9 cellular contexts compared by ENCODE assay signal in genomic region chr4:88737304-88738015, GRCh38. TPM values are rescaled to one million over a fixed set of nuclear protein-coding genes. Genes with fewer than 3 reads are reported as not detected.
DNase-seq lines count a peak whose midpoint lies in the region; ATAC-seq and TF ChIP-seq lines count a peak whose summit lies in the region.
"Had no signal": no experiment of that assay in that cellular context is flagged by ENCODE, and none has a peak within 500 bp of the region (broad histone marks: within the 10 kb centered on the region; RNA-seq: fewer than 3 reads in every experiment).

No MANE protein-coding gene starts in this region.

- no peaks in the 10 kb centered on the region for H3K79me2 ChIP-seq in MM.1S (ENCODE audit: low read length)

- no peaks in the 10 kb centered on the region for H4K20me1 ChIP-seq in MM.1S (ENCODE audit: insufficient read depth, low read length)

- H3K36me3 ChIP-seq in MM.1S (replicated peaks; ENCODE audit: insufficient read depth, low read length), result no peaks in the 10 kb centered on the region

- no peaks in the 10 kb centered on the region for H3K27me3 ChIP-seq in MM.1S (replicated peaks; ENCODE audit: insufficient read depth, low read length)
- H3K27me3 ChIP-seq in dorsolateral prefrontal cortex, result no peaks in the 10 kb centered on the region

- H3K27ac ChIP-seq in MM.1S (ENCODE audit: low read length) (peak overlapping the region; percentile 9; the same call in 1 of the 2 replicates), dorsolateral prefrontal cortex (peak overlapping the region in 40 of 59 donors; percentile 5 to 77 (median 45))

- H3K9me3 ChIP-seq in MM.1S (replicated peaks; ENCODE audit: insufficient read depth, low read length), result no peaks in the 10 kb centered on the region

- H3K4me3 ChIP-seq in MM.1S (ENCODE audit: low read length) (peak overlapping the region; percentile 23; the same call in 1 of the 2 replicates), dorsolateral prefrontal cortex (peak overlapping the region in 12 of 59 donors; percentile 1 to 21 (median 10))

- no peak overlapping the region for H2AFZ ChIP-seq in MM.1S (ENCODE audit: low read length)

- peaks cover 5% of the 10 kb centered on the region for H3K4me1 ChIP-seq in MM.1S (ENCODE audit: low read length)

- intact Hi-C loops in dorsolateral prefrontal cortex (cut with DNase I) (no loop called here), sciatic nerve (cut with DNase I) (no loop called here)

- DNase-seq in GM10266 (ENCODE audit: extremely low spot score) (peak; percentile 21), MM.1S (peak; percentile 79), dorsolateral prefrontal cortex (no peak), sciatic nerve (ENCODE audit: low spot score) (no peak), SKM-1 (lab: John Stamatoyannopoulos, UW; ENCODE audit: unreplicated experiment) (no peak), nucleus accumbens (lab: John Stamatoyannopoulos, UW) (no peak), pons (ENCODE audit: low spot score) (no peak)

- peak overlapping the region; percentile 46 for H3K4me2 ChIP-seq in MM.1S (ENCODE audit: low read depth, low read length)

- ATAC-seq in GM21717 (IDR thresholded peaks at IDR 0.05; ENCODE audit: unreplicated experiment) (peak; percentile 86), sciatic nerve (peak; percentile 82)
- ATAC-seq: HCT116 had no signal

- no peaks in the 10 kb centered on the region for H3F3A ChIP-seq in MM.1S (ENCODE audit: insufficient read depth, low read length)

- no peak overlapping the region for H3K9ac ChIP-seq in MM.1S (ENCODE audit: low read length)

- no peaks in the 10 kb centered on the region for H3K9me2 ChIP-seq in MM.1S (replicated peaks; ENCODE audit: insufficient read depth, low read length)

- no peak for TF ChIP-seq CTCF in GM10266 (IDR thresholded peaks at IDR 0.05; ENCODE audit: control insufficient read depth, insufficient read depth, low read depth, missing control alignments)
- no peak for TF ChIP-seq CTCF in MM.1S (IDR thresholded peaks at IDR 0.05; ENCODE audit: low read length)
- no peak for TF ChIP-seq CTCF in dorsolateral prefrontal cortex (IDR thresholded peaks at IDR 0.05 in 54 of 56, conservative IDR thresholded peaks at IDR 0.05 in 2 of 56; ENCODE audit: low read depth in 1 of 56, partially characterized antibody in 56 of 56)

RNA-seq across cellular contexts. Expression of gene NAP1L5, which starts 39.8 kb away (rescaled TPM):
- total RNA-seq in dorsolateral prefrontal cortex (100 to 1,000 TPM in 54 of 120 experiments, 10 to 100 TPM in 66; 20.1 to 153 (median 95.5) TPM), sciatic nerve (7.9 TPM)

Comparison
In these comparisons a context has a peak if more than half of its experiments do, and no peak if none do; other contexts are left out.
1. DNase-seq: peak in GM10266 (single experiment) and MM.1S (single experiment); none in dorsolateral prefrontal cortex (0 of 10), sciatic nerve (single experiment), SKM-1 (single experiment), nucleus accumbens (0 of 56) and pons (single experiment).